In the genomic region with DNA sequence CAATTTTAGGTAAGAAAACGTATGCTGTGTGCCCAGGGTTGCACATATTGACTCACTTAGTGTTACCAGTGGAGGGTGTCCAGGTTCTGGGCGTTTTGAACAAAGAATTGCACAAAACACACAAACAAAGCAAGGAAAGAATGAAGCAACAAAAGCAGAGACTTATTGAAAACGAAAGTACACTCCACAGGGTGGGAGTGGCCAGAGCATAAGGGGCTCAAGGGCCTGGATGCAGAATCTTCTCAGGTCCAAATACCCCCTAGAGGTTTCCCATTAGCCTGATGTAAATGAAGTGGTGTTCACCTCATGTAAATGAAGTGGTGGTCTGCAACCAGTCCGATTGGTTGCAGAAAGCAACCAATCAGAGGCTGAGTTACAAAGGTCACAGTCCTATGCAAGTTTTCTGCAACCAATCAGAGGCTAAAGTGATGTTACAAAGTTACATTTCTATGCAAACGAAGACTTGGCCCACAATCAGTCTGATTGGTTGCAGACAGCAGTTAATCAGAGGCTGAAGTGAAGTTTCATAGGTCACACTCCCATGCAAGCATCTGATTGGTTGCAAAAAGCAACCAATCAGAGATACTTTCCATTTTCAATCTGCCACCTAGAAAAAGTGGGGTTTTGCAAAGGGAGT, we compare ENCODE assay signal across 16 cellular contexts.
DNase-seq lines count a peak whose midpoint lies in the region; ATAC-seq and FAIRE-seq lines count a peak whose summit lies in the region.
"Had no signal": no experiment of that assay in that cellular context is flagged by ENCODE, and none has a peak within 500 bp of the region (broad histone marks: within the 10 kb centered on the region; RNA-seq: fewer than 3 reads in every experiment).

No MANE protein-coding gene starts in this region.

- H3K36me3 Mint-ChIP-seq in central memory CD8-positive, alpha-beta T cell (ENCODE audit: insufficient read depth): peaks cover 1% of the 10 kb centered on the region

- no peaks in the 10 kb centered on the region for H3K9me3 Mint-ChIP-seq in central memory CD8-positive, alpha-beta T cell

- H3K4me1 ChIP-seq in ACC112 (ENCODE audit: control insufficient read depth, insufficient read depth, low read length, unreplicated experiment) (no peaks in the 10 kb centered on the region), GM23248 (ENCODE audit: insufficient read depth) (no peaks in the 10 kb centered on the region)
- H3K4me1 ChIP-seq: HAP-1, vagina had no signal

- no peaks in the 10 kb centered on the region for H3K27me3 Mint-ChIP-seq in central memory CD8-positive, alpha-beta T cell

- peak overlapping the region; percentile 61 for H3K4me3 ChIP-seq in ACC112 (ENCODE audit: low read depth, low read length)
- peak overlapping the region; percentile 47 for H3K4me3 ChIP-seq in GM23248
- H3K4me3 ChIP-seq: HAP-1, lung, skin epidermis, vagina had no signal

- H3K9ac ChIP-seq in GM23248: no peak overlapping the region

- no peaks in the 10 kb centered on the region for H4K20me1 ChIP-seq in GM23248 (ENCODE audit: insufficient read depth)

- H3K79me2 ChIP-seq in ACC112 (ENCODE audit: control insufficient read depth, insufficient read depth, low read length, unreplicated experiment) (no peaks in the 10 kb centered on the region), GM23248 (ENCODE audit: insufficient read depth) (no peaks in the 10 kb centered on the region)

- H3K36me3 ChIP-seq in ACC112 (ENCODE audit: insufficient read depth, low read length) (no peaks in the 10 kb centered on the region), GM23248 (ENCODE audit: low read depth) (no peaks in the 10 kb centered on the region)
- H3K36me3 ChIP-seq: HAP-1, vagina had no signal

- H3K27me3 ChIP-seq in ACC112 (ENCODE audit: insufficient read depth, low read length) (no peaks in the 10 kb centered on the region), GM23248 (replicated peaks; ENCODE audit: insufficient read depth) (no peaks in the 10 kb centered on the region)
- H3K27me3 ChIP-seq: vagina had no signal

- H2AFZ ChIP-seq in ACC112 (ENCODE audit: low read length, unreplicated experiment) (no peak overlapping the region), GM23248 (peak overlapping the region; percentile 58)

- H3K9me2 ChIP-seq in GM23248 (ENCODE audit: insufficient read depth): no peaks in the 10 kb centered on the region

- H3K27ac ChIP-seq in ACC112 (ENCODE audit: low read depth, low read length): no peak overlapping the region
- no peak overlapping the region for H3K27ac ChIP-seq in GM23248
- H3K27ac ChIP-seq: skin epidermis, vagina had no signal

- no peak overlapping the region for H3K4me2 ChIP-seq in GM23248 (ENCODE audit: unreplicated experiment)

- peak overlapping the region; percentile 19 for H3K27ac Mint-ChIP-seq in central memory CD8-positive, alpha-beta T cell (ENCODE audit: low read depth)

- H3K4me1 Mint-ChIP-seq in central memory CD8-positive, alpha-beta T cell: peaks cover 22% of the 10 kb centered on the region

- H3K4me3 Mint-ChIP-seq in central memory CD8-positive, alpha-beta T cell: peak overlapping the region; percentile 36

- no peak for FAIRE-seq in urothelium cell line (lab: Jason Lieb, UNC)

- in situ Hi-C loops in GM23248 (cut with MboI): no loop called here

- 11 to 31% methylated on average over 5 of the region's 5 CpGs for WGBS in GM23248 (ENCODE audit: low coverage in 1 of 2, low lambda C conversion rate in 2 of 2, missing lambda C conversion rate in 2 of 2), 2 experiments

- no peak for ATAC-seq in central memory CD8-positive, alpha-beta T cell (replicated peaks; ENCODE audit: extremely low read depth, poor library complexity, severe bottlenecking)
- ATAC-seq: activated CD4-positive, CD25-positive, alpha-beta regulatory T cell treated with anti-CD3 and anti-CD28 coated beads, Interleukin-2, amount 50 U/mL, for 24 hours had no signal

- no peaks in the 10 kb centered on the region for H3F3A ChIP-seq in GM23248 (ENCODE audit: insufficient read depth)

- H3K9me3 ChIP-seq in GM23248 (ENCODE audit: low read depth): no peaks in the 10 kb centered on the region
- H3K9me3 ChIP-seq: HAP-1, vagina had no signal

- DNase-seq in GM23248 (no peak), NCI-H2107 (lab: John Stamatoyannopoulos, UW) (peak; percentile 77), urothelium cell line (ENCODE audit: low spot score) (no peak), HCEC 1CT (no peak)
- DNase-seq in central memory CD8-positive, alpha-beta T cell (ENCODE audit: low spot score in 2 of 2): no peak
- DNase-seq in activated CD4-positive, alpha-beta T cell treated with anti-CD3 and anti-CD28 coated beads, Interleukin-2, amount 50 U/mL, for 48 hours: no peak
- DNase-seq in NK-92 treated with Interleukin-12 subunit alpha and Interleukin-12 subunit beta, amount 100 ng/mL, for 24 hours (lab: John Stamatoyannopoulos, UW): no peak
- DNase-seq: activated effector memory CD4-positive, alpha-beta T cell treated with Interleukin-2 at 50 U/mL for 16 hours; NCI-H446; stimulated activated CD4-positive, alpha-beta T cell treated with anti-CD3 and anti-CD28 coated beads, Interleukin-4, amount 100 ng/mL, for 24 hours had no signal
